ENCODE assay signal across 3 cellular contexts in genomic region chr7:106713452-106713851, GRCh38. TPM values are rescaled to one million over a fixed set of nuclear protein-coding genes. Genes with fewer than 3 reads are reported as not detected.
DNase-seq lines count a peak whose midpoint lies in the region; ATAC-seq, FAIRE-seq and TF ChIP-seq lines count a peak whose summit lies in the region.
"Not testable (repeated sequence)": the region's sequence is repeated elsewhere in the genome, so short reads cannot be mapped to it uniquely, and the experiment has no call there.

No MANE protein-coding gene starts in this region.

- not testable (repeated sequence) for H3K79me2 ChIP-seq in K562 (ENCODE audit: control insufficient read depth, insufficient read depth, low read length)

- ATAC-seq in activated naive CD8-positive, alpha-beta T cell treated with anti-CD3 and anti-CD28 coated beads, Interleukin-2, amount 50 U/mL, for 24 hours; K562: not testable (repeated sequence)

- H3K9ac ChIP-seq in K562 (ENCODE audit: insufficient read depth in 1 of 2, low read depth in 2 of 2, low read length in 2 of 2), result not testable (repeated sequence)

- not testable (repeated sequence) for H3K27me3 ChIP-seq in K562 (ENCODE audit: control insufficient read depth in 2 of 2, insufficient read depth in 2 of 2, low read length in 2 of 2)

- CTCF ChIA-PET in K562 (lab: Yijun Ruan, JAX; ENCODE audit: low intra/inter-chr PET ratio), result not testable (repeated sequence)

- H3K27me3 Mint-ChIP-seq in activated naive CD8-positive, alpha-beta T cell treated with anti-CD3 and anti-CD28 coated beads, Interleukin-2, amount 50 U/mL, for 24 hours, result not testable (repeated sequence)

- TF ChIP-seq CTCF in K562 (IDR thresholded peaks at IDR 0.05 in 2 of 3, conservative IDR thresholded peaks at IDR 0.05 in 1 of 3; ENCODE audit: insufficient read depth in 2 of 3, low read depth in 1 of 3, low read length in 3 of 3), result not testable (repeated sequence)

- POLR2A ChIA-PET in K562 (lab: Yijun Ruan, JAX), result not testable (repeated sequence)

- H3K36me3 ChIP-seq in K562 (ENCODE audit: control insufficient read depth, insufficient read depth, low read length), result not testable (repeated sequence)

- not testable (repeated sequence) for TF ChIP-seq EP300 in K562 (IDR thresholded peaks at IDR 0.05; ENCODE audit: low read length)

- H3K27ac ChIP-seq in K562 (ENCODE audit: extremely low read depth, low read depth, low read length), result not testable (repeated sequence)

- H3K4me1 ChIP-seq in K562 (replicated peaks in 1 of 2; ENCODE audit: control insufficient read depth in 2 of 2, insufficient read depth in 2 of 2, low read length in 2 of 2), result peaks cover 0 to 21% of the 10 kb centered on the region in 2 experiments; a peak in 3 of 5 replicates

- peak overlapping the region; percentile 5 for H3K27ac Mint-ChIP-seq in activated naive CD8-positive, alpha-beta T cell treated with anti-CD3 and anti-CD28 coated beads, Interleukin-2, amount 50 U/mL, for 24 hours

- not testable (repeated sequence) for H2AFZ ChIP-seq in K562 (ENCODE audit: low read depth, low read length)

- in situ Hi-C loops in K562 (cut with MboI), result not testable (repeated sequence)

- TF ChIP-seq RAD21 in K562 (CRISPR knock-in tag; conservative IDR thresholded peaks at IDR 0.05 in 1 of 2, IDR thresholded peaks at IDR 0.05 in 1 of 2), result not testable (repeated sequence)

- peaks cover 14% of the 10 kb centered on the region for H3K9me3 Mint-ChIP-seq in activated naive CD8-positive, alpha-beta T cell treated with anti-CD3 and anti-CD28 coated beads, Interleukin-2, amount 50 U/mL, for 24 hours

- not testable (repeated sequence) for H3K36me3 Mint-ChIP-seq in activated naive CD8-positive, alpha-beta T cell treated with anti-CD3 and anti-CD28 coated beads, Interleukin-2, amount 50 U/mL, for 24 hours (ENCODE audit: low read depth)

- not testable (repeated sequence) for H3K4me3 ChIP-seq in K562

- not testable (repeated sequence) for H3K4me2 ChIP-seq in K562 (ENCODE audit: insufficient read depth, low read length)

- H3K9me1 ChIP-seq in K562 (ENCODE audit: control insufficient read depth, insufficient read depth, low read length), result not testable (repeated sequence)

- not testable (repeated sequence) for H3K4me1 Mint-ChIP-seq in activated naive CD8-positive, alpha-beta T cell treated with anti-CD3 and anti-CD28 coated beads, Interleukin-2, amount 50 U/mL, for 24 hours

- intact Hi-C loops in K562 (cut with micrococcal nuclease), result not testable (repeated sequence)

- FAIRE-seq in GM12891 (lab: Jason Lieb, UNC); K562 (lab: Jason Lieb, UNC): not testable (repeated sequence)

- WGBS in K562 (ENCODE audit: insufficient coverage, low coverage, missing lambda C conversion rate), result 0% methylated on average over 1 of the region's 1 CpG

- BruUV-seq in K562 (replicated peaks; lab: Mats Ljungman, UMichigan), result not testable (repeated sequence)

- H4K20me1 ChIP-seq in K562 (replicated peaks; ENCODE audit: control insufficient read depth, insufficient read depth, low read length), result not testable (repeated sequence)

- TF ChIP-seq POLR2A in GM12891 (IDR thresholded peaks at IDR 0.05; ENCODE audit: low read depth, low read length); K562 (conservative IDR thresholded peaks at IDR 0.05): not testable (repeated sequence)

- not testable (repeated sequence) for DNase-seq in GM12891 (ENCODE audit: insufficient read length, low spot score); activated naive CD8-positive, alpha-beta T cell treated with anti-CD3 and anti-CD28 coated beads, Interleukin-2, amount 50 U/mL, for 24 hours; K562 (ENCODE audit: extremely low read depth in 1 of 4, low spot score in 3 of 4)

- H3K4me3 Mint-ChIP-seq in activated naive CD8-positive, alpha-beta T cell treated with anti-CD3 and anti-CD28 coated beads, Interleukin-2, amount 50 U/mL, for 24 hours, result not testable (repeated sequence)

- not testable (repeated sequence) for H3K9me3 ChIP-seq in K562 (replicated peaks; ENCODE audit: control insufficient read depth, insufficient read depth, low read depth, low read length)

TF ChIP-seq in GM12891, 5 proteins besides CTCF, POLR2A, EP300 and RAD21:
- TF ChIP-seq SPI1 (IDR thresholded peaks at IDR 0.05; ENCODE audit: low read depth, low read length), result 0 out of 2 replicates have a peak, but pooled peaks have one; percentile 8

TF ChIP-seq in K562, 482 proteins besides CTCF, POLR2A, EP300 and RAD21:
- TF ChIP-seq SMARCE1 (IDR thresholded peaks at IDR 0.05), result peak; percentile 72; the same call in 1 of the 2 replicates
- TF ChIP-seq SOX6 (IDR thresholded peaks at IDR 0.05), result peak; percentile 75
- TF ChIP-seq TRIM24 (IDR thresholded peaks at IDR 0.05), result 0 out of 4 replicates have a peak, but pooled peaks of 1 of the 2 experiments have one; percentile 12
- TF ChIP-seq SPI1 (IDR thresholded peaks at IDR 0.05; ENCODE audit: borderline replicate concordance, low read depth, low read length), result peak; percentile 40; the same call in 1 of the 2 replicates
TF ChIP-seq in K562: peak in this region for 4; not testable (repeated sequence) for 478.

RNA-seq across cellular contexts. Expression of gene CCDC71L, which starts 52.5 kb away (rescaled TPM):
- 7.0 TPM for polyA plus RNA-seq in GM12891 (2012; ENCODE audit: low read depth, missing spikeins)
- total RNA-seq in K562 (2011; cell fraction: chromatin; rRNA removed; ENCODE audit: low replicate concordance), result 17.4 and 20.0 TPM in 2 replicates
- 19.7 and 20.5 TPM in 2 replicates for total RNA-seq in K562 (2011; cell fraction: nucleolus; rRNA removed)
- 23.1 and 28.9 TPM in 2 replicates for total RNA-seq in K562 (2011; cell fraction: nucleoplasm; rRNA removed)
- total RNA-seq in K562 (2014; rRNA removed), result 78.7 and 83.9 TPM in 2 replicates
- total RNA-seq in K562 (2014; rRNA removed; fragmentation: Illumina TruSeq; extraction: Trizol), result 26.2 and 32.8 TPM in 2 replicates
- 21.3 and 22.2 TPM in 2 replicates for total RNA-seq in K562 (2015; rRNA removed; fragmentation: Illumina TruSeq; extraction: Trizol)
- 96.1 and 108 TPM in 2 replicates for total RNA-seq in K562 (2021)
- polyA plus RNA-seq in K562 (2011; rRNA removed), result 16.0 and 25.4 TPM in 2 replicates
- polyA plus RNA-seq in K562 (2011; cell fraction: cytosol; rRNA removed), result 20.8 and 43.7 TPM in 2 replicates
- polyA plus RNA-seq in K562 (2011; cell fraction: nucleus; rRNA removed), result 17.5 and 23.9 TPM in 2 replicates
- 59.3 and 80.9 TPM in 2 replicates for polyA plus RNA-seq in K562 (2012)
- 23.2 and 39.7 TPM in 2 replicates for polyA plus RNA-seq in K562 (2014; fragmentation: Illumina TruSeq; extraction: Trizol)
- polyA plus RNA-seq in K562 (2014; fragmentation: Nextera tagmentation; extraction: Ambion mirVana), result 1 to 10 TPM; 5.7 to 7.7 TPM
- polyA plus RNA-seq in K562 (2014; rRNA removed), result 59.1 and 61.3 TPM in 2 replicates
- polyA minus RNA-seq in K562 (2011; rRNA and poly(A)+ RNA removed), result 11.8 and 13.3 TPM in 2 replicates
- 14.5 and 18.4 TPM in 2 replicates for polyA minus RNA-seq in K562 (2011; cell fraction: cytosol; rRNA and poly(A)+ RNA removed)
- polyA minus RNA-seq in K562 (2011; cell fraction: nucleus; rRNA and poly(A)+ RNA removed), result 16.4 and 23.1 TPM in 2 replicates
